In the genomic region with DNA sequence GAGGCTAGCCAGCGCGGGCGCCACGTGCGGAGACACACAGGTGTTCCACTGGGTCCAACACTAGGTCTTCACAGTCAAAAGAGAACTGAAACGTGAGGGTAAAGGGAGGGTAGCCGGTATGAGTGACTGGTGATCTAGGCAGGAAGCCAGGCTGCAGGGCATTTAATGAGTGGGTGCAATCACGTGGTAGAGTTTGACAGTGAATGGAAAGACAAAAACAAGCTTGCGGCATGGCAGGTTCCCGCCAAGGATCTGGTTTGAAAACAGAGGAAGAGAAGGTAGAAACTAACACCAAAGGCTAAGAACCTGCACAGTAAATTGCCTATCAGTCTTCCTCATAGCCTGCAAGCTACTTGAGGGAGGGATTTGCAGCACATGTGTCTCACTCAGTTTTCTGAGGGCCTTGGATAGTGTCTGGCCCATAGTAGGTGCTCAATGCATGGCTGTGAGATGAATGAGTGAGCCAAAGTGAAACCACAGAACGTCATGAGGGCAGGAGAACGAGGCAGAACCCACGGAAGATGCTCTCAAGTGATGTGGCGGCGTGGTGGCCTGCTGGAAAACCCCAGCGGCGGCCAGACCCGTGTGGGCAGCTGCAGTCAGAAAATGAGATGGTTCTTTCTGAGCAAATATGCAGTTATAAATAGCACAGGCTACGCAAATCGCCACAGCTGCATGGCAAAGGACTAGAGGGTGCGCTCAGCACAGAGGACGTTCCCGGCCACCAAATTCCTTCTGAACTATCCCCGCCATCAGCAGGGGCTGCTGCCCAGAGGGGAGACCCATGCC, we compare ENCODE assay signal across 8 cellular contexts.
A peak's percentile ranks its signal among the peaks of the same experiment; 100 is the strongest.
DNase-seq lines count a peak whose midpoint lies in the region; ATAC-seq, FAIRE-seq and TF ChIP-seq lines count a peak whose summit lies in the region.

No MANE protein-coding gene starts in this region.

- peak overlapping the region in 8 of 10 donors; percentile 17 to 43 (median 28) for H3K4me3 Mint-ChIP-seq in naive thymus-derived CD4-positive, alpha-beta T cell

- 79 to 81% methylated on average over 24 of the region's 24 CpGs for WGBS in lower leg skin, 2 donors
- WGBS in small intestine, 3 donors: 69 to 79% (median 70%) methylated on average over 24 of the region's 24 CpGs

- DNase-seq in NOMO-1 treated with dmso at 0.1 percent for 144 hours (lab: John Stamatoyannopoulos, UW; ENCODE audit: unreplicated experiment) (peak; percentile 10), COR-L47 (lab: John Stamatoyannopoulos, UW) (no peak), lower leg skin (ENCODE audit: low spot score in 2 of 2) (no peak), small intestine (no peak), ACHN (no peak)
- peak in 1 of 9 donors; percentile 41 for DNase-seq in naive thymus-derived CD4-positive, alpha-beta T cell

- POLR2A ChIA-PET in naive thymus-derived CD4-positive, alpha-beta T cell (lab: Charles Lee): no interaction called here

- TF ChIP-seq CTCF in lower leg skin (IDR thresholded peaks at IDR 0.05): no peak

- peaks cover 41 to 59% (median 43%) of the 10 kb centered on the region in 5 donors for H3K27me3 Mint-ChIP-seq in naive thymus-derived CD4-positive, alpha-beta T cell

- peak; percentile 59 for ATAC-seq in HG02588 (IDR thresholded peaks at IDR 0.05; ENCODE audit: unreplicated experiment)
- peak; percentile 70 for ATAC-seq in naive thymus-derived CD4-positive, alpha-beta T cell

- no peak overlapping the region for H3K4me3 ChIP-seq in naive thymus-derived CD4-positive, alpha-beta T cell (ENCODE audit: low read length)
- H3K4me3 ChIP-seq in lower leg skin (ENCODE audit: low read depth, poor library complexity, severe bottlenecking): no peak overlapping the region
- no peak overlapping the region for H3K4me3 ChIP-seq in small intestine (ENCODE audit: low read depth in 1 of 2, low read length in 2 of 2)

- in situ Hi-C loops in ACHN (cut with HindIII; ENCODE audit: low pct_ligation_motif_present, low pct_unique_long_range_greater_than_20kb, low sequenced_read_pairs): no loop called here

- H3K9me3 Mint-ChIP-seq in naive thymus-derived CD4-positive, alpha-beta T cell: peaks cover 0 to 8% (median 2%) of the 10 kb centered on the region in 11 donors

- peak overlapping the region in 1 of 9 donors; percentile 75 for H3K27ac Mint-ChIP-seq in naive thymus-derived CD4-positive, alpha-beta T cell

- H3K4me1 ChIP-seq in naive thymus-derived CD4-positive, alpha-beta T cell (ENCODE audit: control insufficient read depth in 2 of 2, insufficient read depth in 2 of 2, low read length in 2 of 2): peaks cover 0 to 11% of the 10 kb centered on the region in 2 donors
- no peaks in the 10 kb centered on the region for H3K4me1 ChIP-seq in small intestine (ENCODE audit: control insufficient read depth in 2 of 2, insufficient read depth in 1 of 2, low read depth in 1 of 2, low read length in 1 of 2)

- peaks cover 0 to 4% (median 0%) of the 10 kb centered on the region in 5 donors for H3K36me3 Mint-ChIP-seq in naive thymus-derived CD4-positive, alpha-beta T cell

- intact Hi-C loops in naive thymus-derived CD4-positive, alpha-beta T cell (cut with micrococcal nuclease): no loop called here
- intact Hi-C loops in lower leg skin (cut with DNase I; ENCODE audit: low total_unique reads): no loop called here

- no peak overlapping the region for H3K27ac ChIP-seq in naive thymus-derived CD4-positive, alpha-beta T cell (ENCODE audit: low read depth, low read length)
- peak overlapping the region in 1 of 2 donors; percentile 81 for H3K27ac ChIP-seq in small intestine (ENCODE audit: low read depth in 1 of 2, low read length in 1 of 2)

- TF ChIP-seq POLR2A in GM18526 (IDR thresholded peaks at IDR 0.05; ENCODE audit: extremely low read depth, insufficient read length) (peak; percentile 36), lower leg skin (IDR thresholded peaks at IDR 0.05) (no peak)

- H3K4me1 Mint-ChIP-seq in naive thymus-derived CD4-positive, alpha-beta T cell: peaks cover 0 to 18% (median 7%) of the 10 kb centered on the region in 7 donors

- no peaks in the 10 kb centered on the region for H3K36me3 ChIP-seq in naive thymus-derived CD4-positive, alpha-beta T cell (ENCODE audit: control insufficient read depth in 2 of 3, insufficient read depth in 3 of 3, low read length in 3 of 3)
- no peaks in the 10 kb centered on the region for H3K36me3 ChIP-seq in small intestine (ENCODE audit: control insufficient read depth in 2 of 2, insufficient read depth in 2 of 2, low read length in 2 of 2)

- no peaks in the 10 kb centered on the region for H3K9me3 ChIP-seq in naive thymus-derived CD4-positive, alpha-beta T cell (ENCODE audit: control insufficient read depth in 2 of 3, low read length in 3 of 3)
- H3K9me3 ChIP-seq in small intestine (ENCODE audit: control insufficient read depth, low read depth): no peaks in the 10 kb centered on the region

- CTCF ChIA-PET in naive thymus-derived CD4-positive, alpha-beta T cell (lab: Charles Lee): interaction anchor here (0.5 kb wide), 1 partner anchor 1718 kb away, joined by 3 read pairs; no protein-coding TSS in a partner anchor

- H3K27me3 ChIP-seq in naive thymus-derived CD4-positive, alpha-beta T cell (ENCODE audit: control insufficient read depth in 2 of 2, insufficient read depth in 2 of 2, low read length in 2 of 2): peaks cover 0 to 7% of the 10 kb centered on the region in 2 donors
- H3K27me3 ChIP-seq in small intestine (ENCODE audit: control insufficient read depth in 2 of 2, insufficient read depth in 2 of 2, low read length in 2 of 2): no peaks in the 10 kb centered on the region

- no peak for FAIRE-seq in small intestine (lab: Jason Lieb, UNC)
